11 cellular contexts compared by ENCODE assay signal in the genomic region with DNA sequence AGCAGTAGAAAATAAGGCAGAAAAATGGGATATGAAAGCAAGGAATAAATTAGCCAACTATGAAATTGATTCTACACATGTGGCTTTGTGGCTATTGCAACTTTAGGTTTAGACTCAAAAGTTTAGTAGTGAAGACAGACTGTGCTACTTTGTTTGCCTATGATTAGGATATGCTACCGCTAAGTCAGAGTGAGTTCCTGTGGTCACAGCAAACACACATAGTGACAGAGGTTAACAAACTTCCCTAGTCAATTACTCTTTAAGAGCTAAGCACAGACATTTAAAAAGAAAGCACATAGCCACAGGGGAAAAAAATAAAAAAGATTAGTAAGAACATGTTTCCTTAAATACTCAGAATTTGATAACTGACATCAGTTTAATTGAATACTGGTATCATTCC.
DNase-seq lines count a peak whose midpoint lies in the region; ATAC-seq and TF ChIP-seq lines count a peak whose summit lies in the region.
"Had no signal": no experiment of that assay in that cellular context is flagged by ENCODE, and none has a peak within 500 bp of the region (broad histone marks: within the 10 kb centered on the region; RNA-seq: fewer than 3 reads in every experiment).

No MANE protein-coding gene starts in this region.

- H2AK5ac ChIP-seq in IMR-90 (ENCODE audit: low read depth, low read length): no peak overlapping the region

- POLR2A ChIA-PET in IMR-90 (lab: Charles Lee; ENCODE audit: unreplicated experiment): no interaction called here

- no CpG with 5 or more reads among the region's 1 CpG for WGBS in IMR-90 (ENCODE audit: extremely low coverage in 2 of 2, insufficient read length in 1 of 2), 2 experiments

- CTCF ChIA-PET in IMR-90 (lab: Yijun Ruan, JAX): no interaction called here

- TF ChIP-seq RAD21 in IMR-90 (IDR thresholded peaks at IDR 0.05; ENCODE audit: low read length): no peak

- H2BK15ac ChIP-seq in IMR-90 (ENCODE audit: low read depth, low read length): no peak overlapping the region

- H3K4ac ChIP-seq in IMR-90 (ENCODE audit: low read depth, low read length): no peak overlapping the region

- no peak overlapping the region for H2BK20ac ChIP-seq in IMR-90 (ENCODE audit: low read depth, low read length)

- H3K9me1 ChIP-seq in IMR-90 (ENCODE audit: insufficient read depth, low read length): peaks cover 3% of the 10 kb centered on the region; the same call in 1 of the 2 replicates

- H4K20me1 ChIP-seq in IMR-90 (ENCODE audit: insufficient read depth, low read length): peaks cover 5% of the 10 kb centered on the region; the same call in 1 of the 2 replicates

- H2BK5ac ChIP-seq in IMR-90 (ENCODE audit: low read depth, low read length, poor library complexity, severe bottlenecking): no peak overlapping the region

- H4K91ac ChIP-seq in IMR-90 (ENCODE audit: insufficient read depth, low read depth, low read length): no peak overlapping the region

- dilution Hi-C loops in IMR-90 (cut with HindIII; ENCODE audit: low sequenced_read_pairs, unreplicated experiment): no loop called here

- H3K56ac ChIP-seq in IMR-90 (ENCODE audit: extremely low read depth, insufficient read depth, low read length): no peak overlapping the region

- ATAC-seq in Right ventricle myocardium inferior: peak; percentile 44
- ATAC-seq in IMR-90 (ENCODE audit: low read depth): peak; percentile 91

- H3K4me2 ChIP-seq in IMR-90 (ENCODE audit: low read depth, low read length): no peak overlapping the region

- H2BK120ac ChIP-seq in IMR-90 (ENCODE audit: low read depth, low read length): no peak overlapping the region

- no TSS peak for BruUV-seq in IMR-90 (replicated peaks; lab: Mats Ljungman, UMichigan)

- no peak overlapping the region for H3K23ac ChIP-seq in IMR-90 (ENCODE audit: low read depth, low read length)

- peaks cover 2% of the 10 kb centered on the region; the same call in 1 of the 2 replicates for H3K4me1 ChIP-seq in IMR-90 (ENCODE audit: control insufficient read depth, insufficient read depth, low read length)

- no peak overlapping the region for H3K4me3 ChIP-seq in IMR-90 (ENCODE audit: insufficient read depth, low read depth, low read length)

- intact Hi-C loops in Right ventricle myocardium inferior (cut with DNase I): no loop called here
- intact Hi-C loops in cardiac septum (cut with DNase I): no loop called here
- intact Hi-C loops in IMR-90 (cut with micrococcal nuclease): no loop called here

- H2AFZ ChIP-seq in IMR-90 (replicated peaks; ENCODE audit: low read length, poor library complexity): no peak overlapping the region

- in situ Hi-C loops in IMR-90 (cut with MboI; ENCODE audit: low sequenced_read_pairs): no loop called here

- H2AK9ac ChIP-seq in IMR-90 (replicated peaks; ENCODE audit: low read depth, low read length, poor library complexity): no peak overlapping the region

- DNase-seq in Right ventricle myocardium inferior (ENCODE audit: missing footprints): no peak
- no peak for DNase-seq in cardiac septum (ENCODE audit: low spot score)
- DNase-seq in IMR-90: peak; percentile 82
- peak; percentile 19 for DNase-seq in fibroblast of gingiva (ENCODE audit: low read depth)
- no peak for DNase-seq in SHP77 (lab: John Stamatoyannopoulos, UW)
- DNase-seq in kidney glomerular epithelial cell (lab: John Stamatoyannopoulos, UW): no peak
- DNase-seq in GM19238 (ENCODE audit: insufficient read length, low spot score): no peak
- DNase-seq in DMS153 (lab: John Stamatoyannopoulos, UW): no peak
- DNase-seq: activated CD4-positive, alpha-beta T cell treated with anti-CD3 and anti-CD28 coated beads, Interleukin-2, amount 10 ng/mL, durations not matched to agents 24 days and 14 days; NCI-H524 treated with DMSO at 0.1 percent for 48 hours; posterior cingulate gyrus had no signal

- no peak for TF ChIP-seq CTCF in IMR-90 (conservative IDR thresholded peaks at IDR 0.05; ENCODE audit: low read depth, low read length)

- H4K8ac ChIP-seq in IMR-90 (ENCODE audit: low read depth in 2 of 2, low read length in 2 of 2): no peak overlapping the region

- no peaks in the 10 kb centered on the region for H3K36me3 ChIP-seq in IMR-90 (ENCODE audit: control insufficient read depth, insufficient read depth, low read length)

- H3K79me1 ChIP-seq in IMR-90 (ENCODE audit: low read depth in 1 of 2, low read length in 2 of 2): peaks cover 5 to 7% of the 10 kb centered on the region in 2 experiments; a peak in 2 of 4 replicates

- no peak overlapping the region for H3K18ac ChIP-seq in IMR-90 (ENCODE audit: low read depth, low read length)

- TF ChIP-seq POLR2A in IMR-90 (IDR thresholded peaks at IDR 0.05; ENCODE audit: low read depth, low read length): no peak

- H3K14ac ChIP-seq in IMR-90 (replicated peaks; ENCODE audit: low read depth, low read length): no peak overlapping the region

- H3K9ac ChIP-seq in IMR-90 (ENCODE audit: low read depth, low read length): no peak overlapping the region

- no peak overlapping the region for H3K27ac ChIP-seq in IMR-90 (ENCODE audit: insufficient read depth, low read length)

- H3K9me3 ChIP-seq in IMR-90 (ENCODE audit: control insufficient read depth, insufficient read depth, low read length): no peaks in the 10 kb centered on the region

- H4K5ac ChIP-seq in IMR-90 (ENCODE audit: low read depth, low read length): no peak overlapping the region

- no peaks in the 10 kb centered on the region for H3K27me3 ChIP-seq in IMR-90 (ENCODE audit: control insufficient read depth, insufficient read depth, low read length)

TF ChIP-seq in IMR-90, 13 proteins besides CTCF, POLR2A, EP300 and RAD21:
- TF ChIP-seq SMC3 (IDR thresholded peaks at IDR 0.05; ENCODE audit: low read depth, low read length): no peak
- TF ChIP-seq FOS (IDR thresholded peaks at IDR 0.05; ENCODE audit: low read depth, low read length): no peak
- TF ChIP-seq MAFK (IDR thresholded peaks at IDR 0.05; ENCODE audit: low read depth, low read length): no peak
- TF ChIP-seq NFE2L2 (IDR thresholded peaks at IDR 0.05; ENCODE audit: low read depth, low read length): no peak

Comparison
In these comparisons a context has a peak if more than half of its experiments do, and no peak if none do; other contexts are left out.
1. DNase-seq: peak in IMR-90 (single experiment) and fibroblast of gingiva (single experiment); none in Right ventricle myocardium inferior (single experiment), cardiac septum (single experiment), SHP77 (0 of 2), kidney glomerular epithelial cell (single experiment), GM19238 (single experiment) and DMS153 (single experiment).